Comparison of ENCODE assay signal across 8 cellular contexts in genomic region chr7:155299539-155300202, GRCh38. TPM values are rescaled to one million over a fixed set of nuclear protein-coding genes. Genes with fewer than 3 reads are reported as not detected.
A peak's percentile ranks its signal among the peaks of the same experiment; 100 is the strongest.
DNase-seq lines count a peak whose midpoint lies in the region; ATAC-seq and TF ChIP-seq lines count a peak whose summit lies in the region.

No MANE protein-coding gene starts in this region.

- H2AFZ ChIP-seq in OCI-LY3 (ENCODE audit: low read depth, low read length): no peak overlapping the region

- peak overlapping the region; percentile 92 for H3K27ac ChIP-seq in OCI-LY3 (ENCODE audit: low read length)

- H3K36me3 ChIP-seq in OCI-LY3 (replicated peaks; ENCODE audit: low read depth, low read length): peaks cover 76% of the 10 kb centered on the region

- peak; percentile 65 for DNase-seq in DMS53 (lab: John Stamatoyannopoulos, UW)
- no peak for DNase-seq in DMS53 treated with DMSO at 0.1 percent for 48 hours (lab: John Stamatoyannopoulos, UW; ENCODE audit: unreplicated experiment)
- DNase-seq in cerebellar cortex (ENCODE audit: low spot score): peak; percentile 39
- DNase-seq in UCSD-AML1 (lab: John Stamatoyannopoulos, UW; ENCODE audit: unreplicated experiment): no peak
- DNase-seq in omental fat pad (ENCODE audit: low spot score): no peak

- TF ChIP-seq CTCF in OCI-LY3 (IDR thresholded peaks at IDR 0.05; ENCODE audit: low read depth, low read length) (no peak), omental fat pad (IDR thresholded peaks at IDR 0.05) (no peak)

- no peak for ATAC-seq in GM21447 (IDR thresholded peaks at IDR 0.05; ENCODE audit: unreplicated experiment)
- no peak for ATAC-seq in omental fat pad (ENCODE audit: low FRiP score)

- H3K9ac ChIP-seq in OCI-LY3 (ENCODE audit: low read length): peak overlapping the region; percentile 93

- H3K27me3 ChIP-seq in OCI-LY3 (ENCODE audit: low read depth, low read length) (no peaks in the 10 kb centered on the region), mononuclear cell (ENCODE audit: insufficient read depth, low read length) (no peaks in the 10 kb centered on the region)

- H3K9me3 ChIP-seq in OCI-LY3 (ENCODE audit: insufficient read depth, low read length) (no peaks in the 10 kb centered on the region), mononuclear cell (ENCODE audit: low read depth, low read length) (no peaks in the 10 kb centered on the region)

- H3K4me2 ChIP-seq in OCI-LY3 (ENCODE audit: low read length): peak overlapping the region; percentile 85

- H3K4me1 ChIP-seq in OCI-LY3 (ENCODE audit: low read length) (peaks cover 40% of the 10 kb centered on the region), mononuclear cell (ENCODE audit: insufficient read depth, low read length) (peaks cover 37% of the 10 kb centered on the region)

- H3K4me3 ChIP-seq in OCI-LY3 (ENCODE audit: low read length) (peak overlapping the region; percentile 87), mononuclear cell (ENCODE audit: low read length) (peak overlapping the region; percentile 69)

- peaks cover 56% of the 10 kb centered on the region for H4K20me1 ChIP-seq in OCI-LY3 (ENCODE audit: insufficient read depth, low read length)

- H3K79me2 ChIP-seq in OCI-LY3 (ENCODE audit: low read length): peaks cover 80% of the 10 kb centered on the region

RNA-seq across cellular contexts. Expression of gene INSIG1, which starts 2.0 kb away (rescaled TPM):
- total RNA-seq in mononuclear cell: 128 TPM
- total RNA-seq in omental fat pad: 100 to 1,000 TPM in 2 of 4 donors, 10 to 100 TPM in 2; 85.6 to 244 (median 107) TPM

Comparison
In these comparisons a context has a peak if more than half of its experiments do, and no peak if none do; other contexts are left out.
1. DNase-seq: peak in DMS53 (single experiment) and cerebellar cortex (single experiment); none in DMS53 treated with DMSO at 0.1 percent for 48 hours (single experiment), UCSD-AML1 (single experiment) and omental fat pad (single experiment).